In genomic region chr9:89496645-89497044, GRCh38 we compare ENCODE assay signal across 8 cellular contexts. TPM values are rescaled to one million over a fixed set of nuclear protein-coding genes. Genes with fewer than 3 reads are reported as not detected.
DNase-seq lines count a peak whose midpoint lies in the region; ATAC-seq, FAIRE-seq and TF ChIP-seq lines count a peak whose summit lies in the region.

No MANE protein-coding gene starts in this region.

- H3K4me3 ChIP-seq in astrocyte (ENCODE audit: insufficient read depth, low read depth, low read length) = peak overlapping the region; percentile 39
- no peak overlapping the region for H3K4me3 ChIP-seq in mesendoderm (ENCODE audit: low read length)
- H3K4me3 ChIP-seq in upper lobe of left lung = peak overlapping the region in 3 of 4 donors; percentile 79 to 87 (median 85)
- H3K4me3 ChIP-seq in brain microvascular endothelial cell (ENCODE audit: low read depth, low read length) = no peak overlapping the region

- peaks cover 2% of the 10 kb centered on the region for H3K9me3 ChIP-seq in astrocyte (ENCODE audit: insufficient read depth, low read depth, low read length)
- H3K9me3 ChIP-seq in upper lobe of left lung = no peaks in the 10 kb centered on the region

- no peak for TF ChIP-seq EP300 in upper lobe of left lung (IDR thresholded peaks at IDR 0.05)

- H3K4me2 ChIP-seq in astrocyte (ENCODE audit: low read length) = peak overlapping the region; percentile 81
- H3K4me2 ChIP-seq in mesendoderm (ENCODE audit: low read length) = peak overlapping the region; percentile 44

- H3K79me2 ChIP-seq in astrocyte (ENCODE audit: insufficient read depth, low read length) = no peaks in the 10 kb centered on the region
- H3K79me2 ChIP-seq in mesendoderm (ENCODE audit: control insufficient read depth, insufficient read depth, low read length) = peaks cover 3% of the 10 kb centered on the region

- H3K79me1 ChIP-seq in mesendoderm (ENCODE audit: low read length) = no peaks in the 10 kb centered on the region

- in situ Hi-C loops in brain microvascular endothelial cell (cut with HindIII; ENCODE audit: low pct_ligation_motif_present, low sequenced_read_pairs) = no loop called here

- H3K4me1 Mint-ChIP-seq in astrocyte (ENCODE audit: low read depth, unreplicated experiment) = peaks cover 10% of the 10 kb centered on the region

- H3K4me1 ChIP-seq in astrocyte (ENCODE audit: insufficient read depth, low read length) = no peaks in the 10 kb centered on the region
- H3K4me1 ChIP-seq in mesendoderm (ENCODE audit: control insufficient read depth, low read depth, low read length) = peaks cover 2% of the 10 kb centered on the region
- peaks cover 16 to 42% (median 27%) of the 10 kb centered on the region in 4 donors for H3K4me1 ChIP-seq in upper lobe of left lung

- no peak overlapping the region for H3K9ac ChIP-seq in astrocyte (ENCODE audit: low read length)
- peak overlapping the region; percentile 31 for H3K9ac ChIP-seq in mesendoderm (ENCODE audit: low read length)

- H3K27me3 Mint-ChIP-seq in astrocyte (ENCODE audit: low read depth, unreplicated experiment) = peaks cover 3% of the 10 kb centered on the region

- no peak overlapping the region for H3K18ac ChIP-seq in mesendoderm (ENCODE audit: low read length)

- no peak overlapping the region for H2AFZ ChIP-seq in astrocyte (ENCODE audit: low read depth, low read length)

- H4K5ac ChIP-seq in mesendoderm (ENCODE audit: low read length) = no peak overlapping the region

- peak; percentile 50 for DNase-seq in activated naive CD4-positive, alpha-beta T cell treated with Interleukin-2 at 50 U/mL for 16 hours
- DNase-seq in activated naive CD4-positive, alpha-beta T cell (lab: John Stamatoyannopoulos, UW) = no peak
- no peak for DNase-seq in astrocyte (ENCODE audit: low read depth)
- no peak for DNase-seq in mesendoderm
- DNase-seq in upper lobe of left lung = peak; percentile 54 to 56
- no peak for DNase-seq in NCI-H82 treated with DMSO at 0.1 percent for 48 hours (lab: John Stamatoyannopoulos, UW; ENCODE audit: unreplicated experiment)
- no peak for DNase-seq in brain microvascular endothelial cell
- DNase-seq in NCI-H2171 (lab: John Stamatoyannopoulos, UW) = no peak

- FAIRE-seq in astrocyte (lab: Jason Lieb, UNC) = no peak

- H3K36me3 Mint-ChIP-seq in astrocyte (ENCODE audit: low read depth, unreplicated experiment) = no peaks in the 10 kb centered on the region

- TF ChIP-seq CTCF in astrocyte (IDR thresholded peaks at IDR 0.05; ENCODE audit: insufficient read depth, low read depth, low read length) = no peak
- no peak for TF ChIP-seq CTCF in upper lobe of left lung (IDR thresholded peaks at IDR 0.05)
- TF ChIP-seq CTCF in brain microvascular endothelial cell (IDR thresholded peaks at IDR 0.05; ENCODE audit: low read depth, low read length, missing control alignments) = no peak

- H3K23ac ChIP-seq in mesendoderm (ENCODE audit: low read length) = no peak overlapping the region

- peaks cover 2% of the 10 kb centered on the region for H3K9me3 Mint-ChIP-seq in astrocyte (ENCODE audit: unreplicated experiment)

- no peaks in the 10 kb centered on the region for H4K20me1 ChIP-seq in astrocyte (ENCODE audit: insufficient read depth, low read length)

- H4K8ac ChIP-seq in mesendoderm (ENCODE audit: low read depth, low read length) = no peak overlapping the region

- H3K4ac ChIP-seq in mesendoderm (ENCODE audit: low read depth, low read length) = no peak overlapping the region

- H3K36me3 ChIP-seq in astrocyte (ENCODE audit: insufficient read depth, low read length) (no peaks in the 10 kb centered on the region), mesendoderm (ENCODE audit: control insufficient read depth, insufficient read depth, low read length) (no peaks in the 10 kb centered on the region), upper lobe of left lung (no peaks in the 10 kb centered on the region), brain microvascular endothelial cell (replicated peaks) (no peaks in the 10 kb centered on the region)

- no peak overlapping the region for H2BK15ac ChIP-seq in mesendoderm (replicated peaks; ENCODE audit: low read depth)

- no peak overlapping the region for H2AK5ac ChIP-seq in mesendoderm (ENCODE audit: low read length)

- H3K27ac ChIP-seq in astrocyte (ENCODE audit: low read depth, low read length) (no peak overlapping the region), mesendoderm (ENCODE audit: low read depth, low read length) (no peak overlapping the region), upper lobe of left lung (peak overlapping the region; percentile 68 to 94 (median 82)), brain microvascular endothelial cell (no peak overlapping the region)

- peak overlapping the region; percentile 70 for H3K56ac ChIP-seq in mesendoderm (ENCODE audit: low read length)

- no peak overlapping the region for H2BK5ac ChIP-seq in mesendoderm (ENCODE audit: low read length)

- peak overlapping the region; percentile 41 for H3K27ac Mint-ChIP-seq in astrocyte (ENCODE audit: unreplicated experiment)

- peaks cover 19% of the 10 kb centered on the region for H3K27me3 ChIP-seq in astrocyte (ENCODE audit: insufficient read depth, low read length)
- no peaks in the 10 kb centered on the region for H3K27me3 ChIP-seq in mesendoderm (ENCODE audit: insufficient read depth, low read length, poor library complexity)
- H3K27me3 ChIP-seq in upper lobe of left lung = no peaks in the 10 kb centered on the region
- peaks cover 5% of the 10 kb centered on the region for H3K27me3 ChIP-seq in brain microvascular endothelial cell (replicated peaks)

- peak overlapping the region; percentile 61 for H3K4me3 Mint-ChIP-seq in astrocyte (ENCODE audit: unreplicated experiment)

- no CpG with 5 or more reads among the region's 9 CpGs for WGBS in mesendoderm (ENCODE audit: extremely low coverage, insufficient coverage, low lambda C conversion rate)
- 35 to 39% methylated on average over 4 to 9 of the region's 9 CpGs for WGBS in upper lobe of left lung, 2 donors

- H2BK120ac ChIP-seq in mesendoderm (ENCODE audit: low read depth, low read length) = no peak overlapping the region

- no peak for ATAC-seq in upper lobe of left lung (ENCODE audit: low FRiP score in 2 of 2)

- peak in 1 of 4 donors; percentile 0 for TF ChIP-seq POLR2A in upper lobe of left lung (IDR thresholded peaks at IDR 0.05)

RNA-seq across cellular contexts. Expression of gene SEMA4D, which starts 1.3 kb away (rescaled TPM):
- 4.8 and 6.2 TPM in 2 replicates for total RNA-seq in astrocyte
- 8.6 TPM for polyA plus RNA-seq in mesendoderm (2013, experiment 1 of 2)
- 8.9 TPM for polyA plus RNA-seq in mesendoderm (2013, experiment 2 of 2)
- total RNA-seq in upper lobe of left lung = 10 to 100 TPM; 24.6 to 61.3 (median 41.8) TPM

Comparison
In these comparisons a context has a peak if more than half of its experiments do, and no peak if none do; other contexts are left out.
1. DNase-seq: peak in activated naive CD4-positive, alpha-beta T cell treated with Interleukin-2 at 50 U/mL for 16 hours (single experiment) and upper lobe of left lung (2 of 2); none in activated naive CD4-positive, alpha-beta T cell (0 of 4), astrocyte (single experiment), mesendoderm (single experiment), NCI-H82 treated with DMSO at 0.1 percent for 48 hours (single experiment), brain microvascular endothelial cell (single experiment) and NCI-H2171 (single experiment).
2. H3K27ac ChIP-seq: peak in upper lobe of left lung (4 of 4); none in astrocyte (single experiment), mesendoderm (single experiment) and brain microvascular endothelial cell (single experiment).
3. H3K4me3 ChIP-seq: peak in astrocyte (single experiment) and upper lobe of left lung (3 of 4); none in mesendoderm (single experiment) and brain microvascular endothelial cell (single experiment).